10 cellular contexts compared by ENCODE assay signal in the genomic region with DNA sequence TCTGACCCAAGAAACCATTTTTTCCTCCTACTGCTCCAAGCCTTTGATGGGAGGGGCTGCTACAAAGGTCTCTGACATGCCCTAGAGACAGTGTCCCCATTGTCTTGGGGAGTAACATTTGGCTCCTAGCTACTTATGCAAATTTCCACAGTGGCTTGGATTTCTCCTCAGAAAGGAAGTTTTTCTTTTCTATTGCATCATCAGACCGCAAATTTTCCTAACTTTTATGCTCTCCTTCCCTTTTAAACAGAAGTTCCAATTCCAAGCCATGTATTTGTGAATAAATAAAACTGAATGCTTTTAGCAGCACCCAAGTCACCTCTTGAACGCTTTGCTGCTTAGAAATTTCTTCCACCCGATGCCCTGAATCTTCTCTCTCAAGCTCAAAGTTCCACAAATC. TPM values are rescaled to one million over a fixed set of nuclear protein-coding genes. Genes with fewer than 3 reads are reported as not detected.
"Had no signal": no experiment of that assay in that cellular context is flagged by ENCODE, and none has a peak within 500 bp of the region (broad histone marks: within the 10 kb centered on the region; RNA-seq: fewer than 3 reads in every experiment).

No MANE protein-coding gene starts in this region.

- DNase-seq: H9, HCEC 1CT, HFFc6, KG1 had no signal

- H2AFZ ChIP-seq: GM23338 had no signal

- ATAC-seq: GM23338 had no signal

- H3K4me2 ChIP-seq: GM23338 had no signal

- H3K4me3 ChIP-seq: GM23338 had no signal

- FAIRE-seq: H1, H54 had no signal

- H3K27ac ChIP-seq: HL-60 had no signal

RNA-seq across cellular contexts. Expression of a gene that starts 51.0 kb away (rescaled TPM):
- total RNA-seq: HFFc6, HT1080 had no signal
- polyA plus RNA-seq: IgD-negative memory B cell had no signal
